ENCODE assay signal across 1 cellular context in genomic region chr11:113725883-113726405, GRCh38.
TF ChIP-seq lines count a peak whose summit lies in the region.

No MANE protein-coding gene starts in this region.

TF ChIP-seq in HepG2, 621 proteins besides CTCF, POLR2A, EP300 and RAD21:
- TF ChIP-seq KDM5A (IDR thresholded peaks at IDR 0.05; ENCODE audit: borderline replicate concordance, low read length) (no peak), ZNF451 (CRISPR knock-in tag; IDR thresholded peaks at IDR 0.05) (no peak)
